Comparison of ENCODE assay signal across 1 cellular context in genomic region chr10:586151-586550, GRCh38.
TF ChIP-seq lines count a peak whose summit lies in the region.

No MANE protein-coding gene starts in this region.

TF ChIP-seq in GM23338, 12 proteins besides CTCF, POLR2A, EP300 and RAD21 (continued from another document):
- no peak for TF ChIP-seq JUNB (IDR thresholded peaks at IDR 0.05; ENCODE audit: unreplicated experiment)
- no peak for TF ChIP-seq ZNF462 (CRISPR knock-in tag; IDR thresholded peaks at IDR 0.05)
- TF ChIP-seq ZNF114 (CRISPR knock-in tag; IDR thresholded peaks at IDR 0.05): no peak
- no peak for TF ChIP-seq STAT1 (IDR thresholded peaks at IDR 0.05; ENCODE audit: unreplicated experiment)
